1 cellular context compared by ENCODE assay signal in the genomic region with DNA sequence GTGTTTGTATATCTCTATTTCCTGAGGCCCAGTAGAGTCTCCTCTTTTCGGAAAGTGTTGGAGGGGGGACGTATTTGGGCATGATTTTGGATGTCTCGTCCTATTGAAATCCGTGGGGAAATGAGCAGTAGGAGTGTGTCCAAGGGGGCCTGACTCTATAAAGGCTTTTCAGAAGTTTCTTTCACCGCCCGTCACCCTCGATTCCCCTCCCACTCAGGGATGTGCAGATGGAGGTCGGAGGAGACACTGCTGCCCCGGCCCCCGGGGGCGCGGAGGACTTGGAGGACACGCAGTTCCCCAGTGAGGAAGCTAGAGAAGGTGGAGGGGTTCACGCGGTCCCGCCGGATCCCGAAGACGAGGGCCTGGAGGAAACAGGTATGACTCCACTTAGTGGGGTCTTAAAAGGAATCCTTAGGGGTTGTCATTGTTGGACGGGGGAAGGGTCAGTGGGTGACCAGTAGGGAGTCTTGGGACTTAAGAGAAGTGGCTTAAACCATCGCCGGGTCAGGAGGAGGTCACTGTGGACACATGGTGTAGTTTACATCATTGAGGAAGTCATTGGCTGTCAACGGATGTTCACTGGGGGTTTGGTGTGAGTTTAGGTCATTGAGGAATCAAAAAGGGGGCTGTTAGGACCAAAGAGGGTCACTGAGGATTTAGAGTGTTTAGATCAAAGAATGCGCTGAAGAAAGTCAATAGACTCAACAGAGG.
A peak's percentile ranks its signal among the peaks of the same experiment; 100 is the strongest.
TF ChIP-seq lines count a peak whose summit lies in the region.

No MANE protein-coding gene starts in this region.

TF ChIP-seq in A549, 52 proteins besides CTCF, POLR2A, EP300 and RAD21 (continued from another document):
- no peak for TF ChIP-seq FOXS1 (CRISPR knock-in tag; IDR thresholded peaks at IDR 0.05)
- TF ChIP-seq TP53 (CRISPR knock-in tag; IDR thresholded peaks at IDR 0.05): 0 out of 2 replicates have a peak, but pooled peaks have one; percentile 41
